Comparison of ENCODE assay signal across 24 cellular contexts in genomic region chr17:6969323-6969726, GRCh38. TPM values are rescaled to one million over a fixed set of nuclear protein-coding genes. Genes with fewer than 3 reads are reported as not detected.
DNase-seq lines count a peak whose midpoint lies in the region; ATAC-seq lines count a peak whose summit lies in the region.
"Had no signal": no experiment of that assay in that cellular context is flagged by ENCODE, and none has a peak within 500 bp of the region (broad histone marks: within the 10 kb centered on the region; RNA-seq: fewer than 3 reads in every experiment).

No MANE protein-coding gene starts in this region.

- H3K9me3 Mint-ChIP-seq in stimulated activated naive CD8-positive, alpha-beta T cell treated with anti-CD3 and anti-CD28 coated beads, Interleukin-15, amount 100 ng/mL, for 72 hours = no peaks in the 10 kb centered on the region
- H3K9me3 Mint-ChIP-seq in activated naive CD8-positive, alpha-beta T cell treated with anti-CD3 and anti-CD28 coated beads for 36 hours = no peaks in the 10 kb centered on the region
- H3K9me3 Mint-ChIP-seq in stimulated activated effector memory CD8-positive, alpha-beta T cell treated with anti-CD3 and anti-CD28 coated beads, Interleukin-12 subunit alpha, Interleukin-12 subunit beta, amount 100 ng/mL, for 72 hours = no peaks in the 10 kb centered on the region
- H3K9me3 Mint-ChIP-seq: natural killer cell; T-helper 1 cell treated with Interleukin-12 subunit alpha and Interleukin-12 subunit beta and Interleukin-4 antibody, amounts not matched to agents 30 μg/mL and 1 μg/mL, for 36 hours had no signal

- peaks cover 9% of the 10 kb centered on the region for H3K4me1 Mint-ChIP-seq in stimulated activated naive CD8-positive, alpha-beta T cell treated with anti-CD3 and anti-CD28 coated beads, Interleukin-15, amount 100 ng/mL, for 72 hours
- H3K4me1 Mint-ChIP-seq in activated naive CD8-positive, alpha-beta T cell treated with anti-CD3 and anti-CD28 coated beads for 36 hours = peaks cover 2% of the 10 kb centered on the region
- peaks cover 17% of the 10 kb centered on the region for H3K4me1 Mint-ChIP-seq in stimulated activated effector memory CD8-positive, alpha-beta T cell treated with anti-CD3 and anti-CD28 coated beads, Interleukin-12 subunit alpha, Interleukin-12 subunit beta, amount 100 ng/mL, for 72 hours
- H3K4me1 Mint-ChIP-seq: brain had no signal

- DNase-seq in DMS153 (lab: John Stamatoyannopoulos, UW) (peak; percentile 0), DMS153 treated with DMSO at 0.1 percent for 48 hours (lab: John Stamatoyannopoulos, UW; ENCODE audit: unreplicated experiment) (no peak), cardiac septum (ENCODE audit: low spot score) (no peak), middle frontal gyrus (ENCODE audit: extremely low spot score, low spot score) (no peak)
- no peak for DNase-seq in stimulated activated naive CD8-positive, alpha-beta T cell treated with anti-CD3 and anti-CD28 coated beads, Interleukin-15, Interleukin-2, amounts not matched to agents 100 U/mL and 50 U/mL, for 24 hours
- DNase-seq in stimulated activated naive CD8-positive, alpha-beta T cell treated with anti-CD3 and anti-CD28 coated beads, Interleukin-15, amount 100 ng/mL, for 72 hours = no peak
- DNase-seq in activated naive CD8-positive, alpha-beta T cell treated with anti-CD3 and anti-CD28 coated beads for 36 hours = no peak
- DNase-seq in stimulated activated effector memory CD8-positive, alpha-beta T cell treated with anti-CD3 and anti-CD28 coated beads, Interleukin-12 subunit alpha, Interleukin-12 subunit beta, amount 100 ng/mL, for 72 hours (ENCODE audit: low spot score in 2 of 2) = no peak
- DNase-seq: activated gamma-delta T cell; head of caudate nucleus; lower lobe of right lung; natural killer cell; NCI-H1417 treated with DMSO at 0.1 percent for 48 hours; NCI-H2081 treated with DMSO at 0.1 percent for 48 hours; NCI-H345; NCI-H82; SK-N-SH; stimulated activated CD8-positive, alpha-beta memory T cell treated with anti-CD3 and anti-CD28 coated beads, Interleukin-4, amount 100 ng/mL, for 48 hours had no signal

- H3K27ac Mint-ChIP-seq in stimulated activated naive CD8-positive, alpha-beta T cell treated with anti-CD3 and anti-CD28 coated beads, Interleukin-15, amount 100 ng/mL, for 72 hours = peak overlapping the region in 1 of 2 donors; percentile 6
- H3K27ac Mint-ChIP-seq in activated naive CD8-positive, alpha-beta T cell treated with anti-CD3 and anti-CD28 coated beads for 36 hours = peak overlapping the region; percentile 22
- peak overlapping the region; percentile 77 for H3K27ac Mint-ChIP-seq in stimulated activated effector memory CD8-positive, alpha-beta T cell treated with anti-CD3 and anti-CD28 coated beads, Interleukin-12 subunit alpha, Interleukin-12 subunit beta, amount 100 ng/mL, for 72 hours
- H3K27ac Mint-ChIP-seq: brain; natural killer cell; T-helper 1 cell treated with Interleukin-12 subunit alpha and Interleukin-12 subunit beta and Interleukin-4 antibody, amounts not matched to agents 30 μg/mL and 1 μg/mL, for 36 hours had no signal

- no peak overlapping the region for H3K4me3 Mint-ChIP-seq in stimulated activated naive CD8-positive, alpha-beta T cell treated with anti-CD3 and anti-CD28 coated beads, Interleukin-15, amount 100 ng/mL, for 72 hours
- no peak overlapping the region for H3K4me3 Mint-ChIP-seq in activated naive CD8-positive, alpha-beta T cell treated with anti-CD3 and anti-CD28 coated beads for 36 hours
- peak overlapping the region; percentile 12 for H3K4me3 Mint-ChIP-seq in stimulated activated effector memory CD8-positive, alpha-beta T cell treated with anti-CD3 and anti-CD28 coated beads, Interleukin-12 subunit alpha, Interleukin-12 subunit beta, amount 100 ng/mL, for 72 hours
- H3K4me3 Mint-ChIP-seq: brain; natural killer cell; T-helper 1 cell treated with Interleukin-12 subunit alpha and Interleukin-12 subunit beta and Interleukin-4 antibody, amounts not matched to agents 30 μg/mL and 1 μg/mL, for 36 hours had no signal

- ATAC-seq in stimulated activated naive CD8-positive, alpha-beta T cell treated with anti-CD3 and anti-CD28 coated beads, Interleukin-15, Interleukin-2, amounts not matched to agents 100 U/mL and 50 U/mL, for 24 hours = peak; percentile 28
- no peak for ATAC-seq in stimulated activated naive CD8-positive, alpha-beta T cell treated with anti-CD3 and anti-CD28 coated beads, Interleukin-15, amount 100 ng/mL, for 72 hours
- ATAC-seq in stimulated activated effector memory CD8-positive, alpha-beta T cell treated with anti-CD3 and anti-CD28 coated beads, Interleukin-12 subunit alpha, Interleukin-12 subunit beta, amount 100 ng/mL, for 72 hours = peak; percentile 88
- ATAC-seq: lower lobe of right lung, natural killer cell had no signal

- no peaks in the 10 kb centered on the region for H3K27me3 Mint-ChIP-seq in stimulated activated naive CD8-positive, alpha-beta T cell treated with anti-CD3 and anti-CD28 coated beads, Interleukin-15, amount 100 ng/mL, for 72 hours
- H3K27me3 Mint-ChIP-seq in activated naive CD8-positive, alpha-beta T cell treated with anti-CD3 and anti-CD28 coated beads for 36 hours = no peaks in the 10 kb centered on the region
- H3K27me3 Mint-ChIP-seq: brain had no signal

- intact Hi-C loops in cardiac septum (cut with DNase I) = no loop called here

- no peaks in the 10 kb centered on the region for H3K36me3 Mint-ChIP-seq in activated naive CD8-positive, alpha-beta T cell treated with anti-CD3 and anti-CD28 coated beads for 36 hours
- peaks cover 6% of the 10 kb centered on the region for H3K36me3 Mint-ChIP-seq in stimulated activated effector memory CD8-positive, alpha-beta T cell treated with anti-CD3 and anti-CD28 coated beads, Interleukin-12 subunit alpha, Interleukin-12 subunit beta, amount 100 ng/mL, for 72 hours
- H3K36me3 Mint-ChIP-seq: brain, natural killer cell had no signal

RNA-seq across cellular contexts. Expression of gene ALOX12, which starts 26.5 kb away (rescaled TPM):
- total RNA-seq in activated naive CD8-positive, alpha-beta T cell treated with anti-CD3 and anti-CD28 coated beads for 36 hours = not detected
- not detected for total RNA-seq in cardiac septum
- total RNA-seq: osteocyte, tibial nerve had no signal

RNA-seq across cellular contexts. Expression of gene RNASEK, which starts 43.1 kb away (rescaled TPM):
- 10 to 100 TPM; 90.6 to 98.6 TPM for total RNA-seq in activated naive CD8-positive, alpha-beta T cell treated with anti-CD3 and anti-CD28 coated beads for 36 hours
- total RNA-seq in cardiac septum = 171 TPM

RNA-seq across cellular contexts. Expression of gene BCL6B, which starts 53.5 kb away (rescaled TPM):
- total RNA-seq in activated naive CD8-positive, alpha-beta T cell treated with anti-CD3 and anti-CD28 coated beads for 36 hours = 1 to 10 TPM in 1 of 2 experiments, under 1 TPM in 1; 0.85 to 1.0 TPM
- 8.8 TPM for total RNA-seq in cardiac septum
- total RNA-seq: epithelial cell of proximal tubule, mononuclear cell, osteocyte had no signal
